Comparison of ENCODE assay signal across 23 cellular contexts in genomic region chr15:71107501-71107815, GRCh38. TPM values are rescaled to one million over a fixed set of nuclear protein-coding genes. Genes with fewer than 3 reads are reported as not detected.
DNase-seq lines count a peak whose midpoint lies in the region; ATAC-seq, FAIRE-seq and TF ChIP-seq lines count a peak whose summit lies in the region.
"Had no signal": no experiment of that assay in that cellular context is flagged by ENCODE, and none has a peak within 500 bp of the region (broad histone marks: within the 10 kb centered on the region; RNA-seq: fewer than 3 reads in every experiment).

No MANE protein-coding gene starts in this region.

- no peaks in the 10 kb centered on the region for H3K9me3 ChIP-seq in Loucy (ENCODE audit: insufficient read depth, low read depth, low read length)
- no peaks in the 10 kb centered on the region for H3K9me3 ChIP-seq in PC-3 (ENCODE audit: low read length)
- H3K9me3 ChIP-seq in keratinocyte (ENCODE audit: control insufficient read depth, low read depth, low read length) = no peaks in the 10 kb centered on the region
- H3K9me3 ChIP-seq: A549 had no signal

- H3K4me1 Mint-ChIP-seq in activated T-helper 1 cell treated with anti-CD3 and anti-CD28 coated beads, Interleukin-12 subunit alpha, Interleukin-12 subunit beta, Interleukin-2, Interleukin-4 antibody, amounts not matched to agents 30 ng/mL and 10 ng/mL and 1 ng/mL, durations not matched to agents 14 hours and 24 hours and 36 hours (ENCODE audit: low read depth) = peaks cover 5% of the 10 kb centered on the region
- H3K4me1 Mint-ChIP-seq: CD4-positive, alpha-beta memory T cell had no signal

- H3K9ac ChIP-seq in Loucy (ENCODE audit: low read depth, low read length, poor library complexity, severe bottlenecking) = no peak overlapping the region
- H3K9ac ChIP-seq in PC-3 (ENCODE audit: low read length) = no peak overlapping the region
- no peak overlapping the region for H3K9ac ChIP-seq in keratinocyte (ENCODE audit: control insufficient read depth, extremely low read depth, insufficient read depth, low read length)
- H3K9ac ChIP-seq: GM23248 had no signal

- H3K4me2 ChIP-seq in Loucy (ENCODE audit: low read depth, low read length, poor library complexity, severe bottlenecking) (no peak overlapping the region), PC-3 (ENCODE audit: low read length) (no peak overlapping the region), keratinocyte (ENCODE audit: control insufficient read depth, extremely low read depth, insufficient read depth, low read depth, low read length) (no peak overlapping the region)
- H3K4me2 ChIP-seq: A549 had no signal

- H2AFZ ChIP-seq in Loucy (ENCODE audit: low read length) = peak overlapping the region; percentile 14; the same call in 1 of the 2 replicates
- H2AFZ ChIP-seq in PC-3 (ENCODE audit: low read length) = no peak overlapping the region
- no peak overlapping the region for H2AFZ ChIP-seq in keratinocyte (ENCODE audit: control insufficient read depth, low read length)
- H2AFZ ChIP-seq: GM23248 had no signal

- H3K4me3 ChIP-seq in Loucy (ENCODE audit: low read length, poor library complexity, severe bottlenecking) = no peak overlapping the region
- H3K4me3 ChIP-seq in PC-3 (ENCODE audit: low read length) = no peak overlapping the region
- no peak overlapping the region for H3K4me3 ChIP-seq in bronchial epithelial cell (ENCODE audit: low read depth, low read length)
- no peak overlapping the region for H3K4me3 ChIP-seq in keratinocyte (ENCODE audit: control insufficient read depth in 2 of 3, extremely low read depth in 1 of 3, insufficient read depth in 2 of 3, low read depth in 1 of 3, low read length in 3 of 3)
- H3K4me3 ChIP-seq: A549, GM23248 had no signal

- peak overlapping the region; percentile 65 for H3K27ac ChIP-seq in PC-3 (ENCODE audit: low read length)
- H3K27ac ChIP-seq in keratinocyte (ENCODE audit: control insufficient read depth, insufficient read depth, low read length) = no peak overlapping the region
- H3K27ac ChIP-seq: A549, GM23248 had no signal

- no peaks in the 10 kb centered on the region for H3K9me2 ChIP-seq in Loucy (replicated peaks; ENCODE audit: low read depth, low read length)
- H3K9me2 ChIP-seq in PC-3 (replicated peaks; ENCODE audit: low read length) = no peaks in the 10 kb centered on the region

- POLR2A ChIA-PET in PC-3 (lab: Charles Lee; ENCODE audit: unreplicated experiment) = no interaction called here

- no TSS peak for BruUV-seq in PC-3 (replicated peaks; lab: Mats Ljungman, UMichigan)

- H3K27ac Mint-ChIP-seq in activated T-helper 1 cell treated with anti-CD3 and anti-CD28 coated beads, Interleukin-12 subunit alpha, Interleukin-12 subunit beta, Interleukin-2, Interleukin-4 antibody, amounts not matched to agents 30 ng/mL and 10 ng/mL and 1 ng/mL, durations not matched to agents 14 hours and 24 hours and 36 hours = no peak overlapping the region
- H3K27ac Mint-ChIP-seq: CD4-positive, alpha-beta memory T cell had no signal

- H3K36me3 ChIP-seq in Loucy (ENCODE audit: insufficient read depth, low read length) (no peaks in the 10 kb centered on the region), PC-3 (ENCODE audit: low read depth, low read length) (no peaks in the 10 kb centered on the region), bronchial epithelial cell (ENCODE audit: control insufficient read depth, insufficient read depth, low read length) (no peaks in the 10 kb centered on the region), keratinocyte (ENCODE audit: control insufficient read depth in 2 of 2, extremely low read depth in 1 of 2, insufficient read depth in 2 of 2, low read length in 2 of 2) (no peaks in the 10 kb centered on the region)

- no peak for ATAC-seq in PC-3
- ATAC-seq in stimulated activated naive CD8-positive, alpha-beta T cell treated with anti-CD3 and anti-CD28 coated beads, Interleukin-15, Interleukin-2, amounts not matched to agents 100 U/mL and 50 U/mL, for 24 hours = no peak
- ATAC-seq: A549 had no signal

- intact Hi-C loops in PC-3 (cut with micrococcal nuclease) = no loop called here
- intact Hi-C loops in activated T-helper 1 cell treated with anti-CD3 and anti-CD28 coated beads, Interleukin-12 subunit alpha, Interleukin-12 subunit beta, Interleukin-2, Interleukin-4 antibody, amounts not matched to agents 30 ng/mL and 10 ng/mL and 1 ng/mL, durations not matched to agents 14 hours and 24 hours and 36 hours (cut with micrococcal nuclease) = no loop called here

- no peak overlapping the region for H3K4me3 Mint-ChIP-seq in activated T-helper 1 cell treated with anti-CD3 and anti-CD28 coated beads, Interleukin-12 subunit alpha, Interleukin-12 subunit beta, Interleukin-2, Interleukin-4 antibody, amounts not matched to agents 30 ng/mL and 10 ng/mL and 1 ng/mL, durations not matched to agents 14 hours and 24 hours and 36 hours
- H3K4me3 Mint-ChIP-seq: CD4-positive, alpha-beta memory T cell had no signal

- H3K36me3 Mint-ChIP-seq in activated T-helper 1 cell treated with anti-CD3 and anti-CD28 coated beads, Interleukin-12 subunit alpha, Interleukin-12 subunit beta, Interleukin-2, Interleukin-4 antibody, amounts not matched to agents 30 ng/mL and 10 ng/mL and 1 ng/mL, durations not matched to agents 14 hours and 24 hours and 36 hours (ENCODE audit: low read depth) = no peaks in the 10 kb centered on the region
- H3K36me3 Mint-ChIP-seq: CD4-positive, alpha-beta memory T cell had no signal

- H3K9me1 ChIP-seq in keratinocyte (ENCODE audit: control insufficient read depth, extremely low read depth, insufficient read depth, low read length) = no peaks in the 10 kb centered on the region

- H3K27me3 Mint-ChIP-seq in activated T-helper 1 cell treated with anti-CD3 and anti-CD28 coated beads, Interleukin-12 subunit alpha, Interleukin-12 subunit beta, Interleukin-2, Interleukin-4 antibody, amounts not matched to agents 30 ng/mL and 10 ng/mL and 1 ng/mL, durations not matched to agents 14 hours and 24 hours and 36 hours (ENCODE audit: insufficient read depth) = peaks cover 9% of the 10 kb centered on the region

- TF ChIP-seq CTCF in Loucy (conservative IDR thresholded peaks at IDR 0.05; ENCODE audit: low read length) (no peak), PC-3 (conservative IDR thresholded peaks at IDR 0.05; ENCODE audit: low read depth, low read length) (no peak), bronchial epithelial cell (IDR thresholded peaks at IDR 0.05; ENCODE audit: insufficient read depth, low read length, severe bottlenecking) (no peak), keratinocyte (optimal IDR thresholded peaks at IDR 0.05 in 1 of 3, IDR thresholded peaks at IDR 0.05 in 1 of 3, conservative IDR thresholded peaks at IDR 0.05 in 1 of 3; ENCODE audit: extremely low read depth in 1 of 3, insufficient read depth in 2 of 3, low read length in 3 of 3) (no peak)

- H3K27me3 ChIP-seq in Loucy (ENCODE audit: insufficient read depth, low read length, poor library complexity, severe bottlenecking) (no peaks in the 10 kb centered on the region), PC-3 (ENCODE audit: low read length) (no peaks in the 10 kb centered on the region), bronchial epithelial cell (ENCODE audit: control insufficient read depth, insufficient read depth, low read length) (no peaks in the 10 kb centered on the region), keratinocyte (ENCODE audit: control insufficient read depth, extremely low read depth, insufficient read depth, low read length) (no peaks in the 10 kb centered on the region)

- no peaks in the 10 kb centered on the region for H3K4me1 ChIP-seq in Loucy (ENCODE audit: insufficient read depth, low read length, poor library complexity, severe bottlenecking)
- peaks cover 29% of the 10 kb centered on the region for H3K4me1 ChIP-seq in PC-3 (ENCODE audit: insufficient read depth, low read length)
- H3K4me1 ChIP-seq in keratinocyte (ENCODE audit: control insufficient read depth, extremely low read depth, insufficient read depth, low read length) = peaks cover 35% of the 10 kb centered on the region

- H4K20me1 ChIP-seq in Loucy (ENCODE audit: insufficient read depth, low read length, poor library complexity, severe bottlenecking) = no peaks in the 10 kb centered on the region
- no peaks in the 10 kb centered on the region for H4K20me1 ChIP-seq in PC-3 (ENCODE audit: low read length)
- no peaks in the 10 kb centered on the region for H4K20me1 ChIP-seq in keratinocyte (ENCODE audit: control insufficient read depth, extremely low read depth, insufficient read depth, low read length)

- CTCF ChIA-PET in PC-3 (lab: Charles Lee) = no interaction called here

- H3K9me3 Mint-ChIP-seq in activated T-helper 1 cell treated with anti-CD3 and anti-CD28 coated beads, Interleukin-12 subunit alpha, Interleukin-12 subunit beta, Interleukin-2, Interleukin-4 antibody, amounts not matched to agents 30 ng/mL and 10 ng/mL and 1 ng/mL, durations not matched to agents 14 hours and 24 hours and 36 hours = no peaks in the 10 kb centered on the region

- dilution Hi-C loops in keratinocyte (cut with MboI; ENCODE audit: extremely low pct_ligation_motif_present, low sequenced_read_pairs) = no loop called here

- H3K79me2 ChIP-seq in Loucy (ENCODE audit: insufficient read depth, low read length) (no peaks in the 10 kb centered on the region), PC-3 (ENCODE audit: low read length) (no peaks in the 10 kb centered on the region), keratinocyte (ENCODE audit: control insufficient read depth, insufficient read depth, low read length) (no peaks in the 10 kb centered on the region)

- DNase-seq in PC-3 = no peak
- DNase-seq in bronchial epithelial cell (ENCODE audit: low read depth) = peak; percentile 30
- DNase-seq in keratinocyte (ENCODE audit: low read depth, low spot score) = no peak
- no peak for DNase-seq in AG20443 (ENCODE audit: low spot score)
- DNase-seq in T-helper 1 cell = no peak
- no peak for DNase-seq in stimulated activated naive CD8-positive, alpha-beta T cell treated with anti-CD3 and anti-CD28 coated beads, Interleukin-15, Interleukin-2, amounts not matched to agents 100 U/mL and 50 U/mL, for 24 hours
- DNase-seq in activated T-helper 1 cell treated with anti-CD3 and anti-CD28 coated beads, Interleukin-12 subunit alpha, Interleukin-12 subunit beta, Interleukin-2, Interleukin-4 antibody, amounts not matched to agents 30 ng/mL and 10 ng/mL and 1 ng/mL, durations not matched to agents 14 hours and 24 hours and 36 hours (ENCODE audit: low spot score) = no peak
- DNase-seq: 8988T; ACHN; C1 segment of cervical spinal cord; Calu3; CD4-positive, alpha-beta memory T cell; COR-L47; DMS53; DMS79 treated with DMSO at 0.1 percent for 48 hours; GF-D8; GM23248; H7; HCEC 1CT had no signal

- no peak for FAIRE-seq in bronchial epithelial cell (lab: Jason Lieb, UNC)
- FAIRE-seq in keratinocyte (lab: Jason Lieb, UNC) = peak; percentile 91
- FAIRE-seq: GM18507, H1 had no signal

- H3F3A ChIP-seq in Loucy (ENCODE audit: low read depth) = no peaks in the 10 kb centered on the region
- no peaks in the 10 kb centered on the region for H3F3A ChIP-seq in PC-3 (ENCODE audit: low read length, unreplicated experiment)

RNA-seq across cellular contexts. Expression of gene THSD4, which starts 7.8 kb away (rescaled TPM):
- total RNA-seq in PC-3 (2014; rRNA removed) (29.0 and 39.3 TPM in 2 replicates), bronchial epithelial cell (11.5 and 14.5 TPM in 2 replicates)
- polyA plus RNA-seq in keratinocyte = 24.5 to 37.0 TPM (median 25.3 TPM) in 3 replicates
- 17.6 TPM for polyA plus RNA-seq in keratinocyte (2011; ENCODE audit: low read depth)
- 15.4 and 18.0 TPM in 2 replicates for polyA plus RNA-seq in keratinocyte (2011; cell fraction: cytosol; rRNA removed)
- 110 and 134 TPM in 2 replicates for polyA plus RNA-seq in keratinocyte (2011; cell fraction: nucleus; rRNA removed)
- polyA plus RNA-seq in keratinocyte (2012; ENCODE audit: low replicate concordance) = 20.1 and 59.2 TPM in 2 replicates
- polyA minus RNA-seq in keratinocyte = 60.2 to 89.9 TPM (median 67.0 TPM) in 3 replicates
- 49.9 TPM for polyA minus RNA-seq in keratinocyte (2011; cell fraction: cytosol; rRNA and poly(A)+ RNA removed)
- polyA minus RNA-seq in keratinocyte (2011; cell fraction: nucleus; rRNA and poly(A)+ RNA removed) = 173 and 249 TPM in 2 replicates
- total RNA-seq in activated T-helper 1 cell treated with anti-CD3 and anti-CD28 coated beads, Interleukin-12 subunit alpha, Interleukin-12 subunit beta, Interleukin-2, Interleukin-4 antibody, amounts not matched to agents 30 ng/mL and 10 ng/mL and 1 ng/mL, durations not matched to agents 14 hours and 24 hours and 36 hours = not detected in 2 replicates
- total RNA-seq: CD4-positive, alpha-beta memory T cell had no signal
- polyA plus RNA-seq: CD4-positive, alpha-beta memory T cell had no signal

Comparison
In these comparisons a context has a peak if more than half of its experiments do, and no peak if none do; other contexts are left out.
1. RNA of gene THSD4, which starts 7.8 kb away (total RNA-seq): 29.0 to 39.3 TPM in PC-3 and 11.5 to 14.5 TPM in bronchial epithelial cell; not detected in activated T-helper 1 cell treated with anti-CD3 and anti-CD28 coated beads, Interleukin-12 subunit alpha, Interleukin-12 subunit beta, Interleukin-2, Interleukin-4 antibody, amounts not matched to agents 30 ng/mL and 10 ng/mL and 1 ng/mL, durations not matched to agents 14 hours and 24 hours and 36 hours; every median in the first group is over 10 times any median in the second.